Comparison of ENCODE assay signal across 9 cellular contexts in the genomic region with DNA sequence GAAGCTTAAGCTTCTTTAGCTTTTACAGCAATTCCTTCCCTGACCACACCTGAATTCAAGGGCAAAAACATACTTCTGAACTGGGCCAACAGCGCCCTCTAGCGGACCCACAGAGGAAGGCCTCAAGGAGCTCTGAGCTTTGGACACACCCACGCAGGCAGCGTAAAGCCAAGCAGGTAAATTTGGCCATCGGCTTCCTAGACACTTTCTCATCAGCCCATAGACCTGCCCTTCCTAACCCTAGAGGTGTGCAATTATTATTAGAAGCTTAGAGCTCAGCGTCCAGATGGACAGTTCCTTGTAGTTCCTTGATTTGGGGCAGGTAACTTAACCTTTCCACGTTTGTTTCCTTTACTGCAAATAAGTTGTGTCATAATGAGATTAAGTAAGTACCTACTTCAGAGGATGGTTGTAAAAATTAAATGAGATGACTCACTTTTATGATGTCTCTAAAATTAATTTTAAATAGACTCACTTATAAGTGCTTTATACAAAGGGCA. TPM values are rescaled to one million over a fixed set of nuclear protein-coding genes. Genes with fewer than 3 reads are reported as not detected.
DNase-seq lines count a peak whose midpoint lies in the region; ATAC-seq, FAIRE-seq and TF ChIP-seq lines count a peak whose summit lies in the region.
"Had no signal": no experiment of that assay in that cellular context is flagged by ENCODE, and none has a peak within 500 bp of the region (broad histone marks: within the 10 kb centered on the region; RNA-seq: fewer than 3 reads in every experiment).

No MANE protein-coding gene starts in this region.

- 13 to 15% methylated on average over 7 of the region's 7 CpGs for WGBS in pancreas, 2 donors

- no peak overlapping the region for H3K27ac Mint-ChIP-seq in activated T-cell treated with anti-CD3 and anti-CD28 coated beads, Interleukin-2, amount 50 U/mL, for 24 hours
- H3K27ac Mint-ChIP-seq in type B pancreatic cell = no peak overlapping the region
- H3K27ac Mint-ChIP-seq: activated naive CD4-positive, alpha-beta T cell treated with anti-CD3 and anti-CD28 coated beads, Interleukin-2, amount 50 U/mL, for 24 hours had no signal

- TF ChIP-seq CTCF in Peyer's patch (IDR thresholded peaks at IDR 0.05) (peak; percentile 49 to 86 (median 82)), fibroblast of the aortic adventitia (IDR thresholded peaks at IDR 0.05; ENCODE audit: insufficient read depth, low read length) (peak; percentile 94), pancreas (IDR thresholded peaks at IDR 0.05) (peak; percentile 92 to 97 (median 94)), type B pancreatic cell (conservative IDR thresholded peaks at IDR 0.05) (peak; percentile 97)

- H3K27me3 Mint-ChIP-seq in activated T-cell treated with anti-CD3 and anti-CD28 coated beads, Interleukin-2, amount 50 U/mL, for 24 hours = peaks cover 45% of the 10 kb centered on the region
- H3K27me3 Mint-ChIP-seq in type B pancreatic cell = peaks cover 40% of the 10 kb centered on the region

- H3K4me1 Mint-ChIP-seq in activated T-cell treated with anti-CD3 and anti-CD28 coated beads, Interleukin-2, amount 50 U/mL, for 24 hours (ENCODE audit: low read depth) = peaks cover 9% of the 10 kb centered on the region
- H3K4me1 Mint-ChIP-seq in type B pancreatic cell (ENCODE audit: unreplicated experiment) = peaks cover 5% of the 10 kb centered on the region

- no peak for TF ChIP-seq POLR2A in Peyer's patch (IDR thresholded peaks at IDR 0.05)

- intact Hi-C loops in pancreas (cut with DNase I) = no loop called here

- H3K4me1 ChIP-seq in Peyer's patch = peaks cover 0 to 4% (median 0%) of the 10 kb centered on the region in 4 donors
- H3K4me1 ChIP-seq in pancreas = no peaks in the 10 kb centered on the region

- H3K36me3 ChIP-seq in Peyer's patch (no peaks in the 10 kb centered on the region), pancreas (no peaks in the 10 kb centered on the region)

- no peaks in the 10 kb centered on the region for H3K9me3 ChIP-seq in Peyer's patch
- no peaks in the 10 kb centered on the region for H3K9me3 ChIP-seq in pancreas

- no peaks in the 10 kb centered on the region for H3K9me3 Mint-ChIP-seq in activated T-cell treated with anti-CD3 and anti-CD28 coated beads, Interleukin-2, amount 50 U/mL, for 24 hours
- H3K9me3 Mint-ChIP-seq in type B pancreatic cell = no peaks in the 10 kb centered on the region
- H3K9me3 Mint-ChIP-seq: activated naive CD4-positive, alpha-beta T cell treated with anti-CD3 and anti-CD28 coated beads, Interleukin-2, amount 50 U/mL, for 24 hours had no signal

- no peaks in the 10 kb centered on the region for H3K27me3 ChIP-seq in Peyer's patch
- no peaks in the 10 kb centered on the region for H3K27me3 ChIP-seq in pancreas

- peak; percentile 64 for DNase-seq in DMS53 (lab: John Stamatoyannopoulos, UW)
- DNase-seq in LHCN-M2 (ENCODE audit: low read depth) = peak; percentile 60
- peak; percentile 34 to 79 (median 77) for DNase-seq in Peyer's patch
- peak; percentile 75 for DNase-seq in activated T-cell treated with anti-CD3 and anti-CD28 coated beads, Interleukin-2, amount 50 U/mL, for 24 hours
- DNase-seq in fibroblast of the aortic adventitia (ENCODE audit: low read depth) = peak; percentile 69
- DNase-seq in pancreas = peak; percentile 50 to 82 (median 77)
- DNase-seq in type B pancreatic cell (ENCODE audit: extremely low spot score, unreplicated experiment) = peak; percentile 78

- H3K4me3 ChIP-seq in Peyer's patch (no peak overlapping the region), fibroblast of the aortic adventitia (ENCODE audit: low read depth, low read length) (no peak overlapping the region), pancreas (no peak overlapping the region)

- H3K27ac ChIP-seq in Peyer's patch = no peak overlapping the region
- H3K27ac ChIP-seq in pancreas = no peak overlapping the region

- H3K36me3 Mint-ChIP-seq in activated T-cell treated with anti-CD3 and anti-CD28 coated beads, Interleukin-2, amount 50 U/mL, for 24 hours (ENCODE audit: low read depth) = no peaks in the 10 kb centered on the region
- H3K36me3 Mint-ChIP-seq in type B pancreatic cell = no peaks in the 10 kb centered on the region
- H3K36me3 Mint-ChIP-seq: activated naive CD4-positive, alpha-beta T cell treated with anti-CD3 and anti-CD28 coated beads, Interleukin-2, amount 50 U/mL, for 24 hours had no signal

- peak; percentile 91 to 98 (median 95) for ATAC-seq in pancreas
- ATAC-seq in GM21528 (IDR thresholded peaks at IDR 0.05; ENCODE audit: low FRiP score, unreplicated experiment) = no peak

- FAIRE-seq in pancreas (lab: Jason Lieb, UNC) = no peak

- H3K4me3 Mint-ChIP-seq in activated T-cell treated with anti-CD3 and anti-CD28 coated beads, Interleukin-2, amount 50 U/mL, for 24 hours = no peak overlapping the region
- H3K4me3 Mint-ChIP-seq in type B pancreatic cell = no peak overlapping the region
- H3K4me3 Mint-ChIP-seq: activated naive CD4-positive, alpha-beta T cell treated with anti-CD3 and anti-CD28 coated beads, Interleukin-2, amount 50 U/mL, for 24 hours had no signal

RNA-seq across cellular contexts. Expression of gene HMGXB4, which starts 25.7 kb away (rescaled TPM):
- 14.1 and 17.8 TPM in 2 replicates for total RNA-seq in LHCN-M2 (2014; rRNA removed)
- 10.0 TPM for polyA plus RNA-seq in LHCN-M2 (2012)
- total RNA-seq in Peyer's patch = 10 to 100 TPM; 25.0 to 45.9 (median 29.2) TPM
- 23.3 and 29.7 TPM in 2 replicates for total RNA-seq in fibroblast of the aortic adventitia (ENCODE audit: low replicate concordance)
- 10 to 100 TPM in 1 of 6 donors, 1 to 10 TPM in 5; 5.0 to 10.1 (median 6.6) TPM for total RNA-seq in pancreas
- polyA plus RNA-seq in pancreas = 1 to 10 TPM; 4.8 to 5.3 TPM
- total RNA-seq in type B pancreatic cell (ENCODE audit: low replicate concordance) = 18.4 and 32.7 TPM in 2 replicates
